Comparison of ENCODE assay signal across 22 cellular contexts in genomic region chr20:57156050-57156770, GRCh38.
"Had no signal": no experiment of that assay in that cellular context is flagged by ENCODE, and none has a peak within 500 bp of the region (broad histone marks: within the 10 kb centered on the region; RNA-seq: fewer than 3 reads in every experiment).

No MANE protein-coding gene starts in this region.

- H3K9me3 ChIP-seq: colonic mucosa, pancreas, thoracic aorta, transverse colon had no signal

- DNase-seq: colonic mucosa; effector CD4-positive, alpha-beta T cell; endodermal cell; erythroblast; foreskin keratinocyte; head of caudate nucleus; hypothalamus; kidney glomerular epithelial cell; mesenchymal stem cell; naive B cell; occipital lobe; pancreas; stimulated activated CD4-positive, alpha-beta T cell treated with anti-CD3 and anti-CD28 coated beads, Interleukin-12 subunit alpha, Interleukin-12 subunit beta, amount 100 ng/mL, for 4 hours; stimulated activated naive CD4-positive, alpha-beta T cell; stomach; substantia nigra; transverse colon had no signal

- H3K4me3 ChIP-seq: colonic mucosa, lung, pancreas, skin epidermis, stomach, thoracic aorta, transverse colon had no signal

- H3K4me1 ChIP-seq: colonic mucosa, foreskin keratinocyte, pancreas, stomach, transverse colon had no signal

- H3K36me3 ChIP-seq: colonic mucosa, pancreas, stomach, thoracic aorta, transverse colon had no signal

- H3K27me3 ChIP-seq: colonic mucosa, pancreas, transverse colon had no signal

- H3K27ac ChIP-seq: colonic mucosa, foreskin keratinocyte, pancreas, skin epidermis, stomach, thoracic aorta, transverse colon had no signal

- ATAC-seq: foreskin keratinocyte, left lobe of liver, pancreas, sciatic nerve had no signal
